Comparison of ENCODE assay signal across 8 cellular contexts in the genomic region with DNA sequence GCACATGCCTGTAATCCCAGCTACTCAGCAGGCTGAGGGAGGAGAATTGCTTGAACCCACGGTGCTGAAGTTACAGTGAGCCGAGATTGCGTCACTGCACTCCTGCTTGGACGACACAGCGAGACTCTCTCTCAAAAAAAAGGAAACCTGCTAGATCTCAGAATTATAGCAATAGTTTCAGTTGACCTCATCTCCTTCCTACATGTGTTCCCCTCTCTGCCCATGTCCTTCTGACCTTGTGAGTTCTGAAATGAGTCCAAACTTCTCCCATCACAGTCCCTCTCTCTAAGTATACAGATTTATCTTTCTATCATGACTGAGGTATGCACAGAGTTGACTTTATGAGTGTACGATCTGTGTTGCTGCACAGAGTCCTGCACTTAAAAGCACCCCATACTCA. TPM values are rescaled to one million over a fixed set of nuclear protein-coding genes. Genes with fewer than 3 reads are reported as not detected.
DNase-seq lines count a peak whose midpoint lies in the region; ATAC-seq and TF ChIP-seq lines count a peak whose summit lies in the region.

No MANE protein-coding gene starts in this region.

- H3K36me3 Mint-ChIP-seq in natural killer cell treated with Interleukin-12 subunit alpha and Interleukin-12 subunit beta and Interleukin-15 and Interleukin-18, amount 100 ng/mL, for 72 hours: no peaks in the 10 kb centered on the region
- H3K36me3 Mint-ChIP-seq in natural killer cell: no peaks in the 10 kb centered on the region

- ATAC-seq in natural killer cell treated with Interleukin-12 subunit alpha and Interleukin-12 subunit beta and Interleukin-15 and Interleukin-18, amount 100 ng/mL, for 72 hours: peak; percentile 32 to 89
- ATAC-seq in natural killer cell (no peak), HG03108 (IDR thresholded peaks at IDR 0.05; ENCODE audit: unreplicated experiment) (peak; percentile 69), GM21367 (IDR thresholded peaks at IDR 0.05; ENCODE audit: unreplicated experiment) (no peak)

- H3K4me1 Mint-ChIP-seq in natural killer cell treated with Interleukin-12 subunit alpha and Interleukin-12 subunit beta and Interleukin-15 and Interleukin-18, amount 100 ng/mL, for 72 hours (ENCODE audit: low read depth in 2 of 2): peaks cover 0 to 5% of the 10 kb centered on the region in 2 donors
- no peaks in the 10 kb centered on the region for H3K4me1 Mint-ChIP-seq in natural killer cell

- no peak for TF ChIP-seq CTCF in natural killer cell (IDR thresholded peaks at IDR 0.05)

- H3K27ac Mint-ChIP-seq in natural killer cell treated with Interleukin-12 subunit alpha and Interleukin-12 subunit beta and Interleukin-15 and Interleukin-18, amount 100 ng/mL, for 72 hours: no peak overlapping the region
- H3K27ac Mint-ChIP-seq in natural killer cell: no peak overlapping the region

- H3K27me3 Mint-ChIP-seq in natural killer cell treated with Interleukin-12 subunit alpha and Interleukin-12 subunit beta and Interleukin-15 and Interleukin-18, amount 100 ng/mL, for 72 hours: peaks cover 13 to 21% of the 10 kb centered on the region in 2 donors
- peaks cover 16 to 37% of the 10 kb centered on the region in 2 donors for H3K27me3 Mint-ChIP-seq in natural killer cell (ENCODE audit: low read depth in 2 of 2)

- intact Hi-C loops in natural killer cell (cut with micrococcal nuclease): no loop called here

- peak overlapping the region; percentile 78 for H3K27ac ChIP-seq in epithelial cell of prostate

- DNase-seq in natural killer cell treated with Interleukin-12 subunit alpha and Interleukin-12 subunit beta and Interleukin-15 and Interleukin-18, amount 100 ng/mL, for 72 hours (ENCODE audit: low spot score): no peak
- no peak for DNase-seq in natural killer cell
- DNase-seq in epithelial cell of prostate (ENCODE audit: low read depth, low spot score): no peak
- DNase-seq in A172 (ENCODE audit: low spot score): no peak
- no peak for DNase-seq in retina
- no peak for DNase-seq in NCI-H1930 (lab: John Stamatoyannopoulos, UW)

- no peak overlapping the region for H3K4me3 Mint-ChIP-seq in natural killer cell treated with Interleukin-12 subunit alpha and Interleukin-12 subunit beta and Interleukin-15 and Interleukin-18, amount 100 ng/mL, for 72 hours
- no peak overlapping the region for H3K4me3 Mint-ChIP-seq in natural killer cell

- peaks cover 3% of the 10 kb centered on the region for H3K9me3 Mint-ChIP-seq in natural killer cell treated with Interleukin-12 subunit alpha and Interleukin-12 subunit beta and Interleukin-15 and Interleukin-18, amount 100 ng/mL, for 72 hours
- H3K9me3 Mint-ChIP-seq in natural killer cell: no peaks in the 10 kb centered on the region

RNA-seq across cellular contexts. Expression of a gene that starts 44.6 kb away (rescaled TPM):
- total RNA-seq in natural killer cell treated with Interleukin-12 subunit alpha and Interleukin-12 subunit beta and Interleukin-15 and Interleukin-18, amount 100 ng/mL, for 72 hours: not detected
- total RNA-seq in natural killer cell: not detected
- not detected in 2 replicates for total RNA-seq in A172 (2014; rRNA removed; shearing (Covaris generic))

RNA-seq across cellular contexts. Expression of a gene that starts 57.2 kb away (rescaled TPM):
- total RNA-seq in natural killer cell treated with Interleukin-12 subunit alpha and Interleukin-12 subunit beta and Interleukin-15 and Interleukin-18, amount 100 ng/mL, for 72 hours: 10 to 100 TPM; 14.8 to 19.0 TPM
- total RNA-seq in natural killer cell: 10 to 100 TPM; 17.9 to 21.4 (median 18.8) TPM
- 64.6 and 80.7 TPM in 2 replicates for total RNA-seq in A172 (2014; rRNA removed; shearing (Covaris generic))

Comparison
In these comparisons a context has a peak if more than half of its experiments do, and no peak if none do; other contexts are left out.
1. ATAC-seq: peak in natural killer cell treated with Interleukin-12 subunit alpha and Interleukin-12 subunit beta and Interleukin-15 and Interleukin-18, amount 100 ng/mL, for 72 hours (2 of 2) and HG03108 (single experiment); none in natural killer cell (0 of 3) and GM21367 (single experiment).